9 cellular contexts compared by ENCODE assay signal in the genomic region with DNA sequence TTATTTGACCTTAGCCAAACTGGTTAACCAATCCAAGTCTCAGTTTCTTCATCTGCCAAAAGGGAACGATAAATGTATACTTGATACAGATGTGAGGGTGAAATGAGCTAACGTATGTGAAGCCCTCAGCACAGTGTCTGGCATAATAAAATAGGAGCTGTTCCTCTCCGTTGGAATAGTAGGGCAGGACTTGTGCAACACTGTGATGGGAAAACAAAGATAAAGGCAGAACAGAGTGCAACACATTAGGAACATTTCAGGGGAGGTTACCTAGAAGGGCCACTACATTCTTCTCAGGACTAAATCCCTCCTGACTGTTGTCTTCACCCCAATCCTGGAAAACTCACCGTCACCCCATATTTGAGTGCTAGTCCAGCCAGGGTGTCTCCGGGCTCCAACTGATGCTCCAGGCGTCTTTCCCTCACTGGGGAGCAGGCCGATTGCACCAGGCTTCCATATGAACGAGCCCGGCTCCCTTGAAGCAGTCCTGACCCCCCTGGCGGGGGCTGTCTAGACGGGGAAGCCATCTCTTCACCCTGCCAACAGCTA. TPM values are rescaled to one million over a fixed set of nuclear protein-coding genes. Genes with fewer than 3 reads are reported as not detected.
DNase-seq lines count a peak whose midpoint lies in the region; ATAC-seq and TF ChIP-seq lines count a peak whose summit lies in the region.
"Had no signal": no experiment of that assay in that cellular context is flagged by ENCODE, and none has a peak within 500 bp of the region (broad histone marks: within the 10 kb centered on the region; RNA-seq: fewer than 3 reads in every experiment).

No MANE protein-coding gene starts in this region.

- TF ChIP-seq CTCF in Caco-2 (IDR thresholded peaks at IDR 0.05; ENCODE audit: insufficient read depth in 1 of 2, low read depth in 1 of 2, low read length in 1 of 2, severe bottlenecking in 1 of 2, unreplicated experiment in 1 of 2), result no peak
- no peak for TF ChIP-seq CTCF in fibroblast of lung (conservative IDR thresholded peaks at IDR 0.05 in 1 of 2, IDR thresholded peaks at IDR 0.05 in 1 of 2; ENCODE audit: low read depth in 1 of 2, low read length in 2 of 2)
- TF ChIP-seq CTCF in osteocyte (IDR thresholded peaks at IDR 0.05), result no peak

- CTCF ChIA-PET in Caco-2 (lab: Charles Lee), result interaction anchor here (0.6 to 2.2 kb wide), 2 partner anchors 20 to 65 kb away, joined by 3 to 13 read pairs; no protein-coding TSS in a partner anchor

- H3K79me2 ChIP-seq in fibroblast of lung (ENCODE audit: control insufficient read depth, insufficient read depth, low read length), result peaks cover 11% of the 10 kb centered on the region

- H4K20me1 ChIP-seq in fibroblast of lung (ENCODE audit: control insufficient read depth, extremely low read depth, insufficient read depth, low read length), result no peaks in the 10 kb centered on the region

- no peak for DNase-seq in Caco-2
- no peak for DNase-seq in SK-N-MC (ENCODE audit: low read depth, low spot score)
- peak in 1 of 2 donors; percentile 40 for DNase-seq in fibroblast of lung (ENCODE audit: low read depth in 2 of 2)
- no peak for DNase-seq in osteocyte (ENCODE audit: extremely low spot score, unreplicated experiment)
- no peak for DNase-seq in NCI-H2081 (lab: John Stamatoyannopoulos, UW)

- ATAC-seq in GM21381 (IDR thresholded peaks at IDR 0.05; ENCODE audit: unreplicated experiment) (no peak), GM21717 (IDR thresholded peaks at IDR 0.05; ENCODE audit: unreplicated experiment) (no peak), GM18867 (IDR thresholded peaks at IDR 0.05; ENCODE audit: unreplicated experiment) (no peak)

- POLR2A ChIA-PET in Caco-2 (lab: Charles Lee), result interaction anchor here (0.5 kb wide), 1 partner anchor 36 kb away, joined by 8 read pairs; no protein-coding TSS in a partner anchor

- H3K27ac Mint-ChIP-seq in Caco-2 (ENCODE audit: unreplicated experiment) (peak overlapping the region; percentile 96), osteocyte (ENCODE audit: unreplicated experiment) (peak overlapping the region; percentile 97)

- no TSS peak for BruUV-seq in Caco-2 (replicated peaks; lab: Mats Ljungman, UMichigan)

- H3K36me3 Mint-ChIP-seq in Caco-2 (ENCODE audit: insufficient read depth, unreplicated experiment) (peaks cover 44% of the 10 kb centered on the region), osteocyte (ENCODE audit: unreplicated experiment) (peaks cover 21% of the 10 kb centered on the region)

- H3K4me3 Mint-ChIP-seq in Caco-2 (ENCODE audit: unreplicated experiment) (peak overlapping the region; percentile 96), osteocyte (ENCODE audit: unreplicated experiment) (peak overlapping the region; percentile 98)

- peak overlapping the region; percentile 35 for H3K4me3 ChIP-seq in Caco-2 (ENCODE audit: low read depth, low read length)
- peak overlapping the region; percentile 87 for H3K4me3 ChIP-seq in SK-N-MC
- H3K4me3 ChIP-seq in fibroblast of lung (replicated peaks in 1 of 4; ENCODE audit: control extremely low read depth in 1 of 4, insufficient read depth in 1 of 4, low read depth in 3 of 4, low read length in 4 of 4), result peak overlapping the region; percentile 67 to 94 (median 80)

- H3K4me1 ChIP-seq in Caco-2 (no peaks in the 10 kb centered on the region), fibroblast of lung (ENCODE audit: control insufficient read depth, extremely low read depth, insufficient read depth, low read length) (peaks cover 6% of the 10 kb centered on the region)

- H3K4me2 ChIP-seq in fibroblast of lung (ENCODE audit: extremely low read depth, insufficient read depth, low read length), result peak overlapping the region; percentile 97

- H3K9ac ChIP-seq in SK-N-MC (ENCODE audit: insufficient read length) (peak overlapping the region; percentile 88), fibroblast of lung (ENCODE audit: insufficient read depth, low read length) (peak overlapping the region; percentile 52)

- no peaks in the 10 kb centered on the region for H3K9me3 ChIP-seq in Caco-2
- no peaks in the 10 kb centered on the region for H3K9me3 ChIP-seq in SK-N-MC (ENCODE audit: low read depth, low read length)
- H3K9me3 ChIP-seq in fibroblast of lung (ENCODE audit: control insufficient read depth, insufficient read depth, low read depth, low read length), result no peaks in the 10 kb centered on the region

- H3K4me1 Mint-ChIP-seq in Caco-2 (ENCODE audit: low read depth, unreplicated experiment) (peaks cover 9% of the 10 kb centered on the region), osteocyte (ENCODE audit: unreplicated experiment) (peaks cover 31% of the 10 kb centered on the region)

- peak overlapping the region; percentile 98 for H2AFZ ChIP-seq in fibroblast of lung (ENCODE audit: low read length)

- no peaks in the 10 kb centered on the region for H3K9me3 Mint-ChIP-seq in Caco-2 (ENCODE audit: unreplicated experiment)
- H3K9me3 Mint-ChIP-seq in osteocyte (ENCODE audit: unreplicated experiment), result no peaks in the 10 kb centered on the region

- H3K27ac ChIP-seq in SK-N-MC (no peak overlapping the region), fibroblast of lung (ENCODE audit: insufficient read depth, low read length) (peak overlapping the region; percentile 62)

- H3K36me3 ChIP-seq in Caco-2 (ENCODE audit: control insufficient read depth, insufficient read depth, low read length) (peaks cover 1% of the 10 kb centered on the region; the same call in 1 of the 2 replicates), SK-N-MC (ENCODE audit: insufficient read depth, low read length) (peaks cover 25% of the 10 kb centered on the region), fibroblast of lung (ENCODE audit: control insufficient read depth, insufficient read depth, low read length) (peaks cover 14% of the 10 kb centered on the region)

- intact Hi-C loops in Caco-2 (cut with micrococcal nuclease; ENCODE audit: unreplicated experiment), result no loop called here

- H3K27me3 Mint-ChIP-seq in Caco-2 (ENCODE audit: insufficient read depth, unreplicated experiment) (no peaks in the 10 kb centered on the region), osteocyte (ENCODE audit: unreplicated experiment) (no peaks in the 10 kb centered on the region)

- H3K27me3 ChIP-seq in Caco-2 (replicated peaks; ENCODE audit: control insufficient read depth, insufficient read depth, low read length), result no peaks in the 10 kb centered on the region
- no peaks in the 10 kb centered on the region for H3K27me3 ChIP-seq in fibroblast of lung (ENCODE audit: control insufficient read depth, insufficient read depth, low read length)

RNA-seq across cellular contexts. Expression of a gene that starts 0.9 kb away (rescaled TPM):
- total RNA-seq in Caco-2 (2022) (4.0 and 5.0 TPM in 2 replicates), fibroblast of lung (8.2 and 9.7 TPM in 2 replicates), osteocyte (12.6 and 13.3 TPM in 2 replicates)
- 3.6 and 4.6 TPM in 2 replicates for polyA plus RNA-seq in fibroblast of lung
- polyA plus RNA-seq in fibroblast of lung (2012), result 3.8 and 5.0 TPM in 2 replicates
- polyA minus RNA-seq in fibroblast of lung (ENCODE audit: low replicate concordance), result 3.9 and 4.7 TPM in 2 replicates

RNA-seq across cellular contexts. Expression of a gene that starts 1.1 kb away (rescaled TPM):
- total RNA-seq in Caco-2 (2022) (52.1 and 53.6 TPM in 2 replicates), fibroblast of lung (26.5 and 29.2 TPM in 2 replicates), osteocyte (45.0 and 49.8 TPM in 2 replicates)
- polyA plus RNA-seq in fibroblast of lung, result 29.7 and 32.7 TPM in 2 replicates
- polyA plus RNA-seq in fibroblast of lung (2012), result 44.8 and 45.9 TPM in 2 replicates
- 8.7 and 28.3 TPM in 2 replicates for polyA minus RNA-seq in fibroblast of lung (ENCODE audit: low replicate concordance)

RNA-seq across cellular contexts. Expression of a gene that starts 8.4 kb away (rescaled TPM):
- total RNA-seq in Caco-2 (2022) (not detected in 2 replicates), fibroblast of lung (not detected in 2 replicates), osteocyte (not detected in 2 replicates)
- not detected in 2 replicates for polyA plus RNA-seq in fibroblast of lung
- polyA plus RNA-seq in fibroblast of lung (2012), result 0.10 TPM in 1 of 2 replicates, not detected in the other
- not detected in 2 replicates for polyA minus RNA-seq in fibroblast of lung (ENCODE audit: low replicate concordance)

RNA-seq across cellular contexts. Expression of a gene that starts 11.0 kb away (rescaled TPM):
- total RNA-seq in Caco-2 (2022) (0.84 and 1.3 TPM in 2 replicates), fibroblast of lung (not detected in 2 replicates), osteocyte (2.8 TPM in 1 of 2 replicates, not detected in the other)
- polyA plus RNA-seq in fibroblast of lung, result 0.41 and 0.53 TPM in 2 replicates
- polyA plus RNA-seq in fibroblast of lung (2012), result 0.37 TPM in 1 of 2 replicates, not detected in the other
- not detected in 2 replicates for polyA minus RNA-seq in fibroblast of lung (ENCODE audit: low replicate concordance)
- total RNA-seq: dermis microvascular lymphatic vessel endothelial cell had no signal

RNA-seq across cellular contexts. Expression of a gene that starts 18.4 kb away (rescaled TPM):
- 2.8 and 3.7 TPM in 2 replicates for total RNA-seq in Caco-2 (2022)
- 0.51 and 0.99 TPM in 2 replicates for total RNA-seq in fibroblast of lung
- polyA plus RNA-seq in fibroblast of lung, result 0.76 and 0.94 TPM in 2 replicates
- polyA plus RNA-seq in fibroblast of lung (2012), result 1.1 and 1.6 TPM in 2 replicates
- 3.0 and 3.2 TPM in 2 replicates for polyA minus RNA-seq in fibroblast of lung (ENCODE audit: low replicate concordance)
- 24.7 and 28.2 TPM in 2 replicates for total RNA-seq in osteocyte

Comparison
In these comparisons a context has a peak if more than half of its experiments do, and no peak if none do; other contexts are left out.
1. H3K4me3 ChIP-seq: peak in every context shown above with its lines; median percentile 87 in SK-N-MC; 80 in fibroblast of lung; 35 in Caco-2.